ENCODE assay signal across 24 cellular contexts in the genomic region with DNA sequence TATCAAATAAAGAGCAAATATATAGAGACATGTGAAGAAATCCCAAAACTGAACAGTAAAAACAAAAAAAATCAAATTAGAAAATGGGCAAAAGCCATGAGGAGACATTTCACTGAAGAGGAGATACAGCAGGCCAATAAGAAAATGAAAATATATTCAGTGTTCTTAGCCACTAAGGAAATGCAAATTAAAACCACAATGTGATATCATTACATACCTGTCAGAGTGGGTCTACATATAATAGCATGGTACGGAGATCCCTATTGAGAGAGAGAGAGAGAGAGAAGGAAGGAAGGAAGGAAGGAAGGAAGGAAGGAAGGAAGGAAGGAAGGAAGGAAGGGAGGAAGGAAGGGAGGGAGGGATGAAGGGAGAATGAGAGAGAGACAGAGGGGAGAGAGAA.
"Had no signal": no experiment of that assay in that cellular context is flagged by ENCODE, and none has a peak within 500 bp of the region (broad histone marks: within the 10 kb centered on the region; RNA-seq: fewer than 3 reads in every experiment).

No MANE protein-coding gene starts in this region.

- H3K27ac Mint-ChIP-seq: mesothelial cell of epicardium had no signal

- H3K27ac ChIP-seq: coronary artery, dorsolateral prefrontal cortex, esophagus muscularis mucosa, foreskin keratinocyte, gastroesophageal sphincter, heart right ventricle, left lung, lower lobe of right lung had no signal

- H3K36me3 Mint-ChIP-seq: mesothelial cell of epicardium, naive B cell had no signal

- DNase-seq: dermis blood vessel endothelial cell; dorsolateral prefrontal cortex; effector CD4-positive, alpha-beta T cell; effector memory CD4-positive, alpha-beta T cell; foreskin keratinocyte; head of caudate nucleus; heart right ventricle; hippocampal formation; left cardiac atrium; left lung; left ventricle myocardium superior; lower lobe of right lung; mesenchymal stem cell; mucosa of descending colon; naive B cell had no signal

- H3K27me3 ChIP-seq: esophagus muscularis mucosa, foreskin keratinocyte, gastroesophageal sphincter, heart right ventricle, left lung had no signal

- H3K9me3 ChIP-seq: esophagus muscularis mucosa, gastroesophageal sphincter, heart right ventricle, lower lobe of right lung, mucosa of descending colon had no signal

- FAIRE-seq: colon, endothelial cell of umbilical vein, frontal cortex, islet of Langerhans, keratinocyte had no signal

- ATAC-seq: foreskin keratinocyte, gastroesophageal sphincter, heart right ventricle, left cardiac atrium, left lung, left ventricle myocardium superior, lower lobe of right lung, mucosa of descending colon had no signal

- H3K4me1 ChIP-seq: esophagus muscularis mucosa, foreskin keratinocyte, gastroesophageal sphincter, heart right ventricle, left lung, lower lobe of right lung had no signal

- H3K27me3 Mint-ChIP-seq: naive B cell had no signal

- H3K4me1 Mint-ChIP-seq: mesothelial cell of epicardium, naive B cell had no signal

- H3K4me3 ChIP-seq: coronary artery, dorsolateral prefrontal cortex, esophagus muscularis mucosa, gastroesophageal sphincter, heart right ventricle, left lung, lower lobe of right lung, mucosa of descending colon had no signal

- H3K36me3 ChIP-seq: esophagus muscularis mucosa, gastroesophageal sphincter, heart right ventricle, left lung, lower lobe of right lung had no signal

- H3K4me3 Mint-ChIP-seq: mesothelial cell of epicardium, naive B cell had no signal
